8 cellular contexts compared by ENCODE assay signal in the genomic region with DNA sequence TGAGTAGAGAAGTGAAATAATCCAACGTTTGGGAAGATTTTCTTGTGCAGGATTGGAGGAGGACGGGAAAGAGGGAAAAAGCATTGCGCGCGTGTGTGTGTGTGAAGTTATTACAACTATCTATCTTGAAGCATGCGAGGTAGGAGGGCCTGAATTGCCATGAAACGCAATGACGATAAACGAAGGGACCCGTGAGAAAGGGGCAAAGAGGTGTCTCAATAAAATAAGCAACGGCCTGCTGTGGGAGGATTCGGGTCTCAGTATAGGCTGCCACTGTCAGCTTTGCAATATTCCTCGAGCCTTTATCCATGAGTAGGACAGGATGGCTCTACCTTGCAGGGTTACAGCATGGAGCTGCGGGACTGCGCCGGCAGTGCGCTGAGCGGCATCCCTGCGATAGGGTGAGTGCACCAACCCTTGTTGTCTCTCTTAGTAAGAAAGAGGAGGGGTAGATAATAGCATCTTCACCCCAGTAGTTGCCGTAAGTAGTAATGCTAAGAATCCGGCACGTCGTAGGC. TPM values are rescaled to one million over a fixed set of nuclear protein-coding genes. Genes with fewer than 3 reads are reported as not detected.
A peak's percentile ranks its signal among the peaks of the same experiment; 100 is the strongest.
DNase-seq lines count a peak whose midpoint lies in the region; ATAC-seq, FAIRE-seq and TF ChIP-seq lines count a peak whose summit lies in the region.

No MANE protein-coding gene starts in this region.

- H3K36me3 ChIP-seq in left ventricle myocardium inferior = no peaks in the 10 kb centered on the region
- H3K36me3 ChIP-seq in small intestine (ENCODE audit: control insufficient read depth in 2 of 2, insufficient read depth in 2 of 2, low read length in 2 of 2) = no peaks in the 10 kb centered on the region

- peak overlapping the region; percentile 30 for H3K27ac Mint-ChIP-seq in activated CD4-positive, alpha-beta memory T cell treated with anti-CD3 and anti-CD28 coated beads for 36 hours

- no peak for TF ChIP-seq CTCF in left ventricle myocardium inferior (IDR thresholded peaks at IDR 0.05; ENCODE audit: borderline replicate concordance)

- H3K27me3 ChIP-seq in left ventricle myocardium inferior (ENCODE audit: low read depth) (no peaks in the 10 kb centered on the region), small intestine (ENCODE audit: control insufficient read depth in 2 of 2, insufficient read depth in 2 of 2, low read length in 2 of 2) (no peaks in the 10 kb centered on the region)

- ATAC-seq in HG03139 (IDR thresholded peaks at IDR 0.05; ENCODE audit: unreplicated experiment) = peak; percentile 23

- no peak for FAIRE-seq in small intestine (lab: Jason Lieb, UNC)

- H3K9me3 ChIP-seq in left ventricle myocardium inferior (replicated peaks) = no peaks in the 10 kb centered on the region
- no peaks in the 10 kb centered on the region for H3K9me3 ChIP-seq in small intestine (ENCODE audit: control insufficient read depth, low read depth)

- 1 to 3% (median 2%) methylated on average over 23 of the region's 23 CpGs for WGBS in small intestine, 3 donors

- peaks cover 4% of the 10 kb centered on the region for H3K36me3 Mint-ChIP-seq in activated CD4-positive, alpha-beta memory T cell treated with anti-CD3 and anti-CD28 coated beads for 36 hours

- H3K27me3 Mint-ChIP-seq in activated CD4-positive, alpha-beta memory T cell treated with anti-CD3 and anti-CD28 coated beads for 36 hours = no peaks in the 10 kb centered on the region

- H3K4me3 Mint-ChIP-seq in activated CD4-positive, alpha-beta memory T cell treated with anti-CD3 and anti-CD28 coated beads for 36 hours = peak overlapping the region; percentile 83

- H3K27ac ChIP-seq in left ventricle myocardium inferior (replicated peaks) = peak overlapping the region; percentile 89
- peak overlapping the region in 1 of 2 donors; percentile 22 for H3K27ac ChIP-seq in small intestine (ENCODE audit: low read depth in 1 of 2, low read length in 1 of 2)

- H3K4me3 ChIP-seq in left ventricle myocardium inferior = peak overlapping the region; percentile 96
- H3K4me3 ChIP-seq in small intestine (ENCODE audit: low read depth in 1 of 2, low read length in 2 of 2) = peak overlapping the region; percentile 45 to 49

- POLR2A ChIA-PET in activated CD4-positive, alpha-beta memory T cell treated with anti-CD3 and anti-CD28 coated beads for 36 hours (lab: Charles Lee) = interaction anchor here (0.7 to 2.4 kb wide), 8 partner anchors 41 to 193 kb away, joined by 3 to 16 read pairs (median 3); a partner anchor contains a TSS

- intact Hi-C loops in activated CD4-positive, alpha-beta memory T cell treated with anti-CD3 and anti-CD28 coated beads for 36 hours (cut with micrococcal nuclease) = loop anchor here (1.0 to 5.0 kb wide), 10 partner anchors 23 to 1890 kb away; a partner anchor contains a TSS
- intact Hi-C loops in left ventricle myocardium inferior (cut with micrococcal nuclease) = no loop called here

- DNase-seq in activated T-cell treated with anti-CD3 and anti-CD28 coated beads for 4 hours (peak; percentile 7), left ventricle myocardium inferior (no peak), small intestine (no peak), NCI-H146 (lab: John Stamatoyannopoulos, UW) (no peak), LoVo (ENCODE audit: low spot score) (no peak)
- no peak for DNase-seq in activated T-cell treated with anti-CD3 and anti-CD28 coated beads, Interleukin-2, amount 50 U/mL, for 48 hours
- no peak for DNase-seq in activated CD4-positive, alpha-beta memory T cell treated with anti-CD3 and anti-CD28 coated beads for 36 hours

- no peaks in the 10 kb centered on the region for H3K9me3 Mint-ChIP-seq in activated CD4-positive, alpha-beta memory T cell treated with anti-CD3 and anti-CD28 coated beads for 36 hours

- peaks cover 24% of the 10 kb centered on the region for H3K4me1 ChIP-seq in left ventricle myocardium inferior
- H3K4me1 ChIP-seq in small intestine (ENCODE audit: control insufficient read depth in 2 of 2, insufficient read depth in 1 of 2, low read depth in 1 of 2, low read length in 1 of 2) = peaks cover 4 to 5% of the 10 kb centered on the region in 2 donors

- CTCF ChIA-PET in activated CD4-positive, alpha-beta memory T cell treated with anti-CD3 and anti-CD28 coated beads for 36 hours (lab: Charles Lee) = interaction anchor here (1.0 to 7.1 kb wide), 8 partner anchors 29 to 836 kb away, joined by 3 to 37 read pairs (median 6); a partner anchor contains a TSS

- peaks cover 44% of the 10 kb centered on the region for H3K4me1 Mint-ChIP-seq in activated CD4-positive, alpha-beta memory T cell treated with anti-CD3 and anti-CD28 coated beads for 36 hours (ENCODE audit: low read depth)

RNA-seq across cellular contexts. Expression of a gene that starts 0.6 kb away (rescaled TPM):
- 10 to 100 TPM; 26.0 to 28.2 TPM for total RNA-seq in activated CD4-positive, alpha-beta memory T cell treated with anti-CD3 and anti-CD28 coated beads for 36 hours
- total RNA-seq in left ventricle myocardium inferior = 4.9 TPM
- 10 to 100 TPM in 1 of 3 donors, 1 to 10 TPM in 2; 2.2 to 12.0 (median 5.4) TPM for polyA plus RNA-seq in small intestine

RNA-seq across cellular contexts. Expression of a gene that starts 51.1 kb away (rescaled TPM):
- total RNA-seq in activated CD4-positive, alpha-beta memory T cell treated with anti-CD3 and anti-CD28 coated beads for 36 hours = 10 to 100 TPM; 33.8 to 34.5 TPM
- 197 TPM for total RNA-seq in left ventricle myocardium inferior
- polyA plus RNA-seq in small intestine = 10 to 100 TPM; 45.4 to 66.4 (median 48.4) TPM
